ENCODE assay signal across 8 cellular contexts in the genomic region with DNA sequence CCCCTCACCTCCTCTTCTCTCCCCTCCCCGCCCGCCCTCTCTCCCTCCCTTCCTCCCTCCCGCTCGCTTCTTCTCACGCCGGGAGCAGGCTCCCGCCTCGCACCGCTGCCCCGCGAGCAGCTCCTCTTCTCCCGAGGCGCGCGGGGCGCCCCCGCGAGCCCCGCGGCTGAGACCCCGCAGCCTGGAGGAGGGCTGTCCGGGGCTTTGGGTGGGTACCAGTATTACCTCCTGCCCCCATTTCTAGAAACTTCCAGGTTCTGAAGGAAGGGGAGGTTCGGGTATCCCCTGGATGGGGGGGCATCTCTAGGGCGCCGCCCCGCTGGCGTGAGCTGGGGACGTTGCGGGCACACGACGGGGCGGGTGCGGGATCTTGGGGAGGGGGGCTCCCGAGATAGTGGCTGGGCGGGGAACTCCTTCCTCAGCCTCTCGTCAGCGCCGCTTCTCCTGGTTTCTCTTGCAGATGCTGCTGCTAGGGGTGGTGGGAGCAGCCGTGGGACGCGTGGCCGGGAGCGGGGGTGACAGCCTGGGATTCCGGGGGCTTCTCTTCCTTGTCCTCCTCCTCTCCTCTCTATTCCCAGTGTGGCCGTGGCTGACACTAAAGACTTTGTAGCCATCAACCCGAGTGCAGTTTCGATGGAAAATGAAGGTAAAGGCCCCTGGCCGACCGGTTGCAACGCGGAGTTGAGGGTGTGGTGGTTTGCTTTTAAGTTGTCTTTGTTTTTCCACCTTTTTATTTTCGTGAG. TPM values are rescaled to one million over a fixed set of nuclear protein-coding genes. Genes with fewer than 3 reads are reported as not detected.
A peak's percentile ranks its signal among the peaks of the same experiment; 100 is the strongest.
DNase-seq lines count a peak whose midpoint lies in the region; ATAC-seq and TF ChIP-seq lines count a peak whose summit lies in the region.

No MANE protein-coding gene starts in this region.

- H3K4ac ChIP-seq in neuronal stem cell (ENCODE audit: low read length), result no peak overlapping the region

- H2BK15ac ChIP-seq in neuronal stem cell (ENCODE audit: low read length), result peak overlapping the region; percentile 67

- no peak for TF ChIP-seq CTCF in foreskin keratinocyte (conservative IDR thresholded peaks at IDR 0.05)

- peak; percentile 13 for ATAC-seq in HG02678 (IDR thresholded peaks at IDR 0.05; ENCODE audit: unreplicated experiment)
- ATAC-seq in foreskin keratinocyte, result peak; percentile 31

- H4K8ac ChIP-seq in neuronal stem cell (ENCODE audit: low read depth, low read length), result no peak overlapping the region

- H2AFZ ChIP-seq in neuronal stem cell (ENCODE audit: low read length), result peak overlapping the region; percentile 99

- H3K4me3 ChIP-seq in neuronal stem cell (ENCODE audit: low read length in 2 of 2) (peak overlapping the region; percentile 95 to 98), thymus (ENCODE audit: low read length) (peak overlapping the region; percentile 77)

- DNase-seq in NCI-H146 (lab: John Stamatoyannopoulos, UW) (peak; percentile 79), NCI-H146 treated with DMSO at 0.1 percent for 48 hours (lab: John Stamatoyannopoulos, UW; ENCODE audit: unreplicated experiment) (no peak), NCI-H82 (lab: John Stamatoyannopoulos, UW) (peak; percentile 76), foreskin keratinocyte (peak; percentile 11 to 26), neuronal stem cell (ENCODE audit: low spot score) (peak; percentile 57)
- DNase-seq in activated T-helper 9 cell treated with anti-CD3 and anti-CD28 coated beads, Interleukin-2, amount 50 U/mL, for 16 hours (ENCODE audit: low read depth), result peak; percentile 24

- H2BK12ac ChIP-seq in neuronal stem cell (ENCODE audit: low read length), result no peak overlapping the region

- H3K4me1 ChIP-seq in foreskin keratinocyte (peaks cover 16% of the 10 kb centered on the region), neuronal stem cell (ENCODE audit: control insufficient read depth in 2 of 2, insufficient read depth in 1 of 2, low read depth in 1 of 2, low read length in 2 of 2) (peaks cover 2 to 12% of the 10 kb centered on the region in 2 donors), thymus (ENCODE audit: control insufficient read depth, insufficient read depth, low read length) (peaks cover 6% of the 10 kb centered on the region)

- H3K9me3 ChIP-seq in neuronal stem cell (replicated peaks in 1 of 2; ENCODE audit: control insufficient read depth in 2 of 2, insufficient read depth in 1 of 2, low read depth in 1 of 2, low read length in 2 of 2), result no peaks in the 10 kb centered on the region
- H3K9me3 ChIP-seq in thymus (ENCODE audit: control insufficient read depth), result no peaks in the 10 kb centered on the region

- H3K23ac ChIP-seq in neuronal stem cell (ENCODE audit: low read depth, low read length, poor library complexity), result no peak overlapping the region

- peak overlapping the region; percentile 71 for H3K14ac ChIP-seq in neuronal stem cell (ENCODE audit: low read length)

- H3K27ac ChIP-seq in foreskin keratinocyte, result peak overlapping the region; percentile 93
- peak overlapping the region; percentile 96 for H3K27ac ChIP-seq in neuronal stem cell (replicated peaks; ENCODE audit: low read length)
- peak overlapping the region; percentile 93 for H3K27ac ChIP-seq in thymus (ENCODE audit: low read depth)

- peaks cover 2% of the 10 kb centered on the region for H3K79me1 ChIP-seq in neuronal stem cell (ENCODE audit: low read depth, low read length)

- peak overlapping the region; percentile 80 for H3K4me2 ChIP-seq in neuronal stem cell (ENCODE audit: insufficient read depth, low read length, poor library complexity, severe bottlenecking)

- H3K9ac ChIP-seq in neuronal stem cell (ENCODE audit: low read depth, low read length, poor library complexity), result peak overlapping the region; percentile 72

- H2BK5ac ChIP-seq in neuronal stem cell (ENCODE audit: low read length), result no peak overlapping the region

- H3K36me3 ChIP-seq in neuronal stem cell (replicated peaks in 1 of 2; ENCODE audit: control insufficient read depth in 2 of 2, insufficient read depth in 2 of 2, low read length in 2 of 2) (no peaks in the 10 kb centered on the region), thymus (ENCODE audit: control insufficient read depth, insufficient read depth) (no peaks in the 10 kb centered on the region)

- no peaks in the 10 kb centered on the region for H3K27me3 ChIP-seq in foreskin keratinocyte
- H3K27me3 ChIP-seq in neuronal stem cell (ENCODE audit: control insufficient read depth in 3 of 3, insufficient read depth in 3 of 3, low read depth in 1 of 3, low read length in 3 of 3), result no peaks in the 10 kb centered on the region
- no peaks in the 10 kb centered on the region for H3K27me3 ChIP-seq in thymus (ENCODE audit: control insufficient read depth, insufficient read depth)

- no peak overlapping the region for H4K91ac ChIP-seq in neuronal stem cell (ENCODE audit: low read depth, low read length, poor library complexity)

- H2BK120ac ChIP-seq in neuronal stem cell (ENCODE audit: low read depth, low read length), result peak overlapping the region; percentile 100

- peak overlapping the region; percentile 91 for H3K18ac ChIP-seq in neuronal stem cell (ENCODE audit: low read length)

- no CpG with 5 or more reads among the region's 52 CpGs for WGBS in neuronal stem cell (ENCODE audit: extremely low coverage in 2 of 2, insufficient read length in 2 of 2, insufficient replicate concordance in 1 of 2), 2 donors
- WGBS in thymus, result under 1% methylated on average over 51 of the region's 52 CpGs

- no peak overlapping the region for H2AK5ac ChIP-seq in neuronal stem cell (ENCODE audit: low read depth, low read length)

RNA-seq across cellular contexts. Expression of a gene that starts 0.4 kb away (rescaled TPM):
- total RNA-seq in foreskin keratinocyte, result 82.3 and 88.6 TPM in 2 replicates
- polyA plus RNA-seq in foreskin keratinocyte (36.2 and 47.5 TPM in 2 replicates), thymus (60.2 TPM)
- polyA plus RNA-seq in neuronal stem cell (2013, experiment 1 of 2), result 36.4 TPM
- 39.2 TPM for polyA plus RNA-seq in neuronal stem cell (2013, experiment 2 of 2)
